1 cellular context compared by ENCODE assay signal in genomic region chr6:27795697-27796494, GRCh38.
TF ChIP-seq lines count a peak whose summit lies in the region.

No MANE protein-coding gene starts in this region.

TF ChIP-seq in HEK293, 187 proteins besides CTCF, POLR2A, EP300 and RAD21 (continued from another document):
- TF ChIP-seq PRDM2 (tag by site-specific recombination; IDR thresholded peaks at IDR 0.05; ENCODE audit: borderline replicate concordance) (no peak), SCRT2 (tag by site-specific recombination; IDR thresholded peaks at IDR 0.05) (peak; percentile 93), ZNF624 (tag by site-specific recombination; IDR thresholded peaks at IDR 0.05) (0 out of 2 replicates have a peak, but pooled peaks have one; percentile 31), TRIM28 (IDR thresholded peaks at IDR 0.05; ENCODE audit: borderline replicate concordance, low read length) (no peak; the same call in 1 of the 2 replicates), ZNF202 (tag by site-specific recombination; IDR thresholded peaks at IDR 0.05; ENCODE audit: borderline replicate concordance) (no peak), KLF1 (tag by site-specific recombination; IDR thresholded peaks at IDR 0.05) (no peak), ELK4 (IDR thresholded peaks at IDR 0.05; ENCODE audit: borderline replicate concordance, low read depth, low read length) (no peak), ZNF692 (tag by site-specific recombination; IDR thresholded peaks at IDR 0.05) (peak; percentile 72), KLF9 (tag by site-specific recombination; IDR thresholded peaks at IDR 0.05; ENCODE audit: low read depth) (0 out of 2 replicates have a peak, but pooled peaks have one; percentile 28), OVOL3 (tag by site-specific recombination; IDR thresholded peaks at IDR 0.05) (no peak), ZNF239 (tag by site-specific recombination; IDR thresholded peaks at IDR 0.05) (no peak), FEZF1 (tag by site-specific recombination; IDR thresholded peaks at IDR 0.05) (no peak), ZNF843 (tag by site-specific recombination; IDR thresholded peaks at IDR 0.05) (peak; percentile 31; the same call in 1 of the 2 replicates), ZNF571 (tag by site-specific recombination; IDR thresholded peaks at IDR 0.05) (no peak), ZBTB44 (tag by site-specific recombination; IDR thresholded peaks at IDR 0.05) (peak; percentile 67; the same call in 1 of the 2 replicates), ZNF777 (tag by site-specific recombination; IDR thresholded peaks at IDR 0.05; ENCODE audit: borderline replicate concordance) (no peak), ZNF354C (tag by site-specific recombination; IDR thresholded peaks at IDR 0.05; ENCODE audit: borderline replicate concordance, low read depth) (no peak), ZNF518A (tag by site-specific recombination; conservative IDR thresholded peaks at IDR 0.05; ENCODE audit: low read depth) (0 out of 2 replicates have a peak, but pooled peaks have one; percentile 10), PATZ1 (tag by site-specific recombination; IDR thresholded peaks at IDR 0.05) (0 out of 2 replicates have a peak, but pooled peaks have one; percentile 21), GLI2 (tag by site-specific recombination; IDR thresholded peaks at IDR 0.05; ENCODE audit: borderline replicate concordance, low read depth) (no peak), ZNF114 (tag by site-specific recombination; IDR thresholded peaks at IDR 0.05) (no peak), KLF8 (tag by site-specific recombination; IDR thresholded peaks at IDR 0.05) (peak; percentile 66), GLIS2 (tag by site-specific recombination; IDR thresholded peaks at IDR 0.05) (no peak), ZNF621 (tag by site-specific recombination; IDR thresholded peaks at IDR 0.05) (no peak), ZNF670 (tag by site-specific recombination; IDR thresholded peaks at IDR 0.05; ENCODE audit: low read depth) (no peak), ZNF391 (tag by site-specific recombination; IDR thresholded peaks at IDR 0.05; ENCODE audit: borderline replicate concordance, low read depth) (peak; percentile 85; the same call in 1 of the 2 replicates), MYNN (tag by site-specific recombination; IDR thresholded peaks at IDR 0.05; ENCODE audit: borderline replicate concordance) (peak; percentile 96), ZNF19 (tag by site-specific recombination; IDR thresholded peaks at IDR 0.05; ENCODE audit: low read depth) (no peak), ZNF37A (tag by site-specific recombination; IDR thresholded peaks at IDR 0.05) (no peak), PBX3 (CRISPR knock-in tag; IDR thresholded peaks at IDR 0.05) (no peak), ZSCAN18 (tag by site-specific recombination; IDR thresholded peaks at IDR 0.05) (no peak), ZBTB10 (tag by site-specific recombination; IDR thresholded peaks at IDR 0.05) (no peak)
